8 cellular contexts compared by ENCODE assay signal in the genomic region with DNA sequence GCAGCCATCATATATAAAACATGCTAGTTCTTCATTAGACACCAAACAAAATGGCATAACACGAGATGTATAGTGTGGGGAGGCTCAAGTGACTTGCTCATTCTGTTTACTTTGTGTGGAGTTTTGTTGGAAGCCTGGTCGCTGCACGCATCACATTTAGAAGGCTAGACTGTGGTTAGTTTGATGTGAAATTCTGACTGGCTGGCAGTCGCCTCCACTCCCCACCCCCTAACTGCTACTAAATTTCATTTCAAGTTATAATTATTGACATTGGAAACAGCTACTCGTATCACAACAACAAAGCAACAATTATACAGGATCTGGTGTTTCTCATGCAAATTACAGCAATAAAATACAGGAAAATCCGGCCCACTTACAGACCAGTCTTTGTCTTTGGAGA.
DNase-seq lines count a peak whose midpoint lies in the region; ATAC-seq and TF ChIP-seq lines count a peak whose summit lies in the region.

No MANE protein-coding gene starts in this region.

- no peaks in the 10 kb centered on the region for H3K36me3 Mint-ChIP-seq in naive thymus-derived CD4-positive, alpha-beta T cell

- peak; percentile 11 for DNase-seq in AG10803 (ENCODE audit: low read depth)
- DNase-seq in NCI-H2196 (lab: John Stamatoyannopoulos, UW; ENCODE audit: unreplicated experiment) = peak; percentile 15
- DNase-seq in epidermal melanocyte (ENCODE audit: insufficient read length, low spot score) = peak; percentile 20
- DNase-seq in naive thymus-derived CD4-positive, alpha-beta T cell = peak in 1 of 9 donors; percentile 0
- no peak for DNase-seq in RWPE1 (ENCODE audit: low spot score)
- no peak for DNase-seq in AML-193 (lab: John Stamatoyannopoulos, UW)

- H3K27me3 ChIP-seq in naive thymus-derived CD4-positive, alpha-beta T cell (ENCODE audit: control insufficient read depth in 2 of 2, insufficient read depth in 2 of 2, low read length in 2 of 2) = no peaks in the 10 kb centered on the region

- no peaks in the 10 kb centered on the region for H3K4me1 Mint-ChIP-seq in naive thymus-derived CD4-positive, alpha-beta T cell

- H3K4me3 Mint-ChIP-seq in naive thymus-derived CD4-positive, alpha-beta T cell = peak overlapping the region in 8 of 10 donors; percentile 65 to 77 (median 74)

- intact Hi-C loops in naive thymus-derived CD4-positive, alpha-beta T cell (cut with micrococcal nuclease) = loop anchor here in 1 of 2 donors (2.0 kb wide), 1 partner anchor 356 kb away; a partner anchor contains a TSS

- POLR2A ChIA-PET in naive thymus-derived CD4-positive, alpha-beta T cell (lab: Charles Lee) = no interaction called here
- POLR2A ChIA-PET in RWPE1 (lab: Yijun Ruan, JAX; ENCODE audit: low non-redundant PET) = no interaction called here

- peak overlapping the region in 5 of 9 donors; percentile 3 to 58 (median 39) for H3K27ac Mint-ChIP-seq in naive thymus-derived CD4-positive, alpha-beta T cell

- peak overlapping the region; percentile 50; the same call in 1 of the 2 replicates for H3K4me3 ChIP-seq in AG10803 (ENCODE audit: low read length)
- peak overlapping the region; percentile 6 for H3K4me3 ChIP-seq in naive thymus-derived CD4-positive, alpha-beta T cell (ENCODE audit: low read length)

- peaks cover 0 to 19% (median 0%) of the 10 kb centered on the region in 5 donors for H3K27me3 Mint-ChIP-seq in naive thymus-derived CD4-positive, alpha-beta T cell

- no peak overlapping the region for H3K27ac ChIP-seq in naive thymus-derived CD4-positive, alpha-beta T cell (ENCODE audit: low read depth, low read length)
- H3K27ac ChIP-seq in RWPE1 = no peak overlapping the region

- H3K36me3 ChIP-seq in naive thymus-derived CD4-positive, alpha-beta T cell (ENCODE audit: control insufficient read depth in 2 of 3, insufficient read depth in 3 of 3, low read length in 3 of 3) = no peaks in the 10 kb centered on the region

- no peaks in the 10 kb centered on the region for H3K9me3 ChIP-seq in naive thymus-derived CD4-positive, alpha-beta T cell (ENCODE audit: control insufficient read depth in 2 of 3, low read length in 3 of 3)

- CTCF ChIA-PET in naive thymus-derived CD4-positive, alpha-beta T cell (lab: Charles Lee) = no interaction called here
- CTCF ChIA-PET in RWPE1 (lab: Yijun Ruan, JAX) = no interaction called here

- H3K9me3 Mint-ChIP-seq in naive thymus-derived CD4-positive, alpha-beta T cell = peaks cover 0 to 4% (median 0%) of the 10 kb centered on the region in 11 donors

- ATAC-seq in naive thymus-derived CD4-positive, alpha-beta T cell = no peak
- ATAC-seq in HG02759 (IDR thresholded peaks at IDR 0.05; ENCODE audit: unreplicated experiment) (no peak), HG03342 (IDR thresholded peaks at IDR 0.05; ENCODE audit: unreplicated experiment) (no peak)

- TF ChIP-seq CTCF in AG10803 (conservative IDR thresholded peaks at IDR 0.05; ENCODE audit: low read length) (no peak), RWPE1 (conservative IDR thresholded peaks at IDR 0.05; ENCODE audit: low read depth) (no peak)

- no peaks in the 10 kb centered on the region for H3K4me1 ChIP-seq in naive thymus-derived CD4-positive, alpha-beta T cell (ENCODE audit: control insufficient read depth in 2 of 2, insufficient read depth in 2 of 2, low read length in 2 of 2)

Comparison
In these comparisons a context has a peak if more than half of its experiments do, and no peak if none do; other contexts are left out.
1. DNase-seq: peak in AG10803 (single experiment), NCI-H2196 (single experiment) and epidermal melanocyte (single experiment); none in RWPE1 (single experiment) and AML-193 (0 of 2).